Comparison of ENCODE assay signal across 8 cellular contexts in genomic region chr7:43721193-43721806, GRCh38. TPM values are rescaled to one million over a fixed set of nuclear protein-coding genes. Genes with fewer than 3 reads are reported as not detected.
A peak's percentile ranks its signal among the peaks of the same experiment; 100 is the strongest.
DNase-seq lines count a peak whose midpoint lies in the region; ATAC-seq and TF ChIP-seq lines count a peak whose summit lies in the region.

No MANE protein-coding gene starts in this region.

- H3K4me3 ChIP-seq in HL-60 (replicated peaks; ENCODE audit: insufficient read depth, low read length) = no peak overlapping the region
- H3K4me3 ChIP-seq in esophagus muscularis mucosa = no peak overlapping the region

- TF ChIP-seq CTCF in HL-60 (IDR thresholded peaks at IDR 0.05; ENCODE audit: insufficient read depth, low read length) (peak; percentile 38), esophagus muscularis mucosa (IDR thresholded peaks at IDR 0.05) (peak; percentile 65 to 74 (median 70))

- no peak for TF ChIP-seq EP300 in esophagus muscularis mucosa (IDR thresholded peaks at IDR 0.05)

- H3K27ac ChIP-seq in HL-60 (replicated peaks) = no peak overlapping the region
- H3K27ac ChIP-seq in esophagus muscularis mucosa (replicated peaks in 1 of 4) = no peak overlapping the region

- no peaks in the 10 kb centered on the region for H3K9me3 ChIP-seq in esophagus muscularis mucosa

- H3K27me3 ChIP-seq in HL-60 (ENCODE audit: insufficient read depth, poor library complexity, severe bottlenecking) = no peaks in the 10 kb centered on the region
- H3K27me3 ChIP-seq in esophagus muscularis mucosa = no peaks in the 10 kb centered on the region

- WGBS in esophagus muscularis mucosa = 33% methylated on average over 2 of the region's 2 CpGs

- peaks cover 9 to 28% (median 19%) of the 10 kb centered on the region in 4 donors for H3K4me1 ChIP-seq in esophagus muscularis mucosa

- DNase-seq in COLO829 (ENCODE audit: low spot score) (peak; percentile 69), HL-60 (ENCODE audit: low read depth in 1 of 2, low spot score in 1 of 2) (no peak), RPMI7951 (ENCODE audit: low read depth) (peak; percentile 61), esophagus muscularis mucosa (ENCODE audit: extremely low spot score) (no peak), pons (ENCODE audit: low spot score) (peak; percentile 67), NCI-H524 treated with DMSO at 0.1 percent for 48 hours (lab: John Stamatoyannopoulos, UW) (no peak)
- no peak for DNase-seq in activated naive CD4-positive, alpha-beta T cell (lab: John Stamatoyannopoulos, UW)

- H3K36me3 ChIP-seq in esophagus muscularis mucosa = no peaks in the 10 kb centered on the region

- no peak for ATAC-seq in GM21717 (IDR thresholded peaks at IDR 0.05; ENCODE audit: unreplicated experiment)

- intact Hi-C loops in esophagus muscularis mucosa (cut with DNase I) = loop anchor here (5.0 to 10.0 kb wide), 2 partner anchors 139 to 786 kb away; partner anchors contain the start of genes MRPL32, PSMA2 and STK17A

- no peak for TF ChIP-seq POLR2A in esophagus muscularis mucosa (IDR thresholded peaks at IDR 0.05; ENCODE audit: low read depth)

RNA-seq across cellular contexts. Expression of gene COA1, which starts 8.0 kb away (rescaled TPM):
- 228 and 245 TPM in 2 replicates for total RNA-seq in RPMI7951 (2014; rRNA removed; shearing (Covaris generic))
- total RNA-seq in esophagus muscularis mucosa = 10 to 100 TPM; 26.1 to 49.0 (median 30.9) TPM

RNA-seq across cellular contexts. Expression of gene BLVRA, which starts 37.2 kb away (rescaled TPM):
- total RNA-seq in RPMI7951 (2014; rRNA removed; shearing (Covaris generic)) = 65.5 and 84.7 TPM in 2 replicates
- 100 to 1,000 TPM in 1 of 4 donors, 10 to 100 TPM in 3; 84.8 to 102 (median 92.8) TPM for total RNA-seq in esophagus muscularis mucosa

Comparison
In these comparisons a context has a peak if more than half of its experiments do, and no peak if none do; other contexts are left out.
1. DNase-seq: peak in COLO829 (single experiment), RPMI7951 (single experiment) and pons (single experiment); none in HL-60 (0 of 2), esophagus muscularis mucosa (single experiment), NCI-H524 treated with DMSO at 0.1 percent for 48 hours (single experiment) and activated naive CD4-positive, alpha-beta T cell (0 of 4).